ENCODE assay signal across 8 cellular contexts in the genomic region with DNA sequence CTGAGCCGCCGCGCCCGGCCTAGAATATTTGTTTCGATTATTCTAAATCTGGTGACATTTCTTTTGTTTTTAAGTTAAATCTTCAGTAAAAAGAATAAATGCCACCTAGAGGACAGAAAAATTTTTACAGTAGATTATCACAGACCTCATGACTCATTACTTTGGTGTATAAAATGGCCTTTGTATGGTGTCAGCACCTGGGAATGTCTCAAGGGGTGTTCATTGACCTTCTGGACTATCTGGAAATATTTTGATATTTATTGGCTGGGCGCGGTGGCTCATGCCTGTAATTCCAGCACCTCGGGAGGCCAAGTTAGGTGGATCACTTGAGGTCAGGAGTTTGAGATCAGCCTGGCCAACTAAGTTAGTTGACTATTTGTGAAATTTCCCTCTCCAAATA. TPM values are rescaled to one million over a fixed set of nuclear protein-coding genes. Genes with fewer than 3 reads are reported as not detected.
DNase-seq lines count a peak whose midpoint lies in the region; ATAC-seq, FAIRE-seq and TF ChIP-seq lines count a peak whose summit lies in the region.

No MANE protein-coding gene starts in this region.

- WGBS in prostate gland, result 89% methylated on average over 8 of the region's 8 CpGs

- no peaks in the 10 kb centered on the region for H3K9me3 ChIP-seq in RWPE2 (ENCODE audit: severe bottlenecking)
- no peaks in the 10 kb centered on the region for H3K9me3 ChIP-seq in prostate gland

- intact Hi-C loops in prostate gland (cut with DNase I), result no loop called here

- FAIRE-seq in GM18507 (lab: Jason Lieb, UNC), result no peak

- H3K27ac ChIP-seq in RWPE2 (ENCODE audit: poor library complexity, severe bottlenecking) (peak overlapping the region; percentile 4), prostate gland (no peak overlapping the region)

- peak; percentile 52 to 72 for DNase-seq in AML-193 (lab: John Stamatoyannopoulos, UW)
- peak; percentile 11 for DNase-seq in GM18507 (ENCODE audit: extremely low spot score, insufficient read length, low read depth)
- no peak for DNase-seq in RWPE2 (ENCODE audit: low spot score)
- DNase-seq in foreskin fibroblast, result peak; percentile 45 to 70
- peak; percentile 47 for DNase-seq in stromal cell of bone marrow (ENCODE audit: low read depth)
- no peak for DNase-seq in activated CD4-positive, alpha-beta T cell treated with anti-CD3 and anti-CD28 coated beads, Interleukin-2, amount 50 U/mL, for 48 hours
- DNase-seq in prostate gland (ENCODE audit: low spot score), result no peak

- TF ChIP-seq CTCF in RWPE2 (IDR thresholded peaks at IDR 0.05; ENCODE audit: poor library complexity, severe bottlenecking), result peak; percentile 60
- no peak for TF ChIP-seq CTCF in foreskin fibroblast (IDR thresholded peaks at IDR 0.05; ENCODE audit: low read depth, low read length)
- no peak for TF ChIP-seq CTCF in prostate gland (IDR thresholded peaks at IDR 0.05)

- H3K27me3 ChIP-seq in RWPE2 (ENCODE audit: insufficient read depth, poor library complexity, severe bottlenecking) (no peaks in the 10 kb centered on the region), prostate gland (replicated peaks; ENCODE audit: insufficient read depth) (no peaks in the 10 kb centered on the region)

- no peak for TF ChIP-seq POLR2A in prostate gland (IDR thresholded peaks at IDR 0.05)

- H3K4me3 ChIP-seq in RWPE2 (ENCODE audit: severe bottlenecking), result no peak overlapping the region
- H3K4me3 ChIP-seq in foreskin fibroblast (ENCODE audit: low read depth in 1 of 2, low read length in 2 of 2), result no peak overlapping the region
- no peak overlapping the region for H3K4me3 ChIP-seq in prostate gland

- H3K36me3 ChIP-seq in RWPE2 (ENCODE audit: low read depth) (0 out of 2 replicates have a peak, but pooled peaks cover 10% of the 10 kb centered on the region), prostate gland (no peaks in the 10 kb centered on the region)

- H3K4me1 ChIP-seq in RWPE2 (ENCODE audit: insufficient read depth, poor library complexity, severe bottlenecking), result peaks cover 4% of the 10 kb centered on the region
- no peaks in the 10 kb centered on the region for H3K4me1 ChIP-seq in prostate gland (replicated peaks)

- ATAC-seq in RWPE2 (ENCODE audit: low read depth), result peak; percentile 99
- ATAC-seq in HG03354 (IDR thresholded peaks at IDR 0.05; ENCODE audit: poor library complexity, severe bottlenecking, unreplicated experiment), result no peak

RNA-seq across cellular contexts. Expression of gene SLC30A6, which starts 30.3 kb away (rescaled TPM):
- 10 to 100 TPM; 18.9 to 22.8 TPM for total RNA-seq in prostate gland

Comparison
In these comparisons a context has a peak if more than half of its experiments do, and no peak if none do; other contexts are left out.
1. DNase-seq: peak in AML-193 (2 of 2), GM18507 (single experiment), foreskin fibroblast (2 of 2) and stromal cell of bone marrow (single experiment); none in RWPE2 (single experiment), activated CD4-positive, alpha-beta T cell treated with anti-CD3 and anti-CD28 coated beads, Interleukin-2, amount 50 U/mL, for 48 hours (0 of 2) and prostate gland (single experiment).